ENCODE assay signal across 24 cellular contexts in genomic region chr13:80096383-80096782, GRCh38.
"Had no signal": no experiment of that assay in that cellular context is flagged by ENCODE, and none has a peak within 500 bp of the region (broad histone marks: within the 10 kb centered on the region; RNA-seq: fewer than 3 reads in every experiment).

No MANE protein-coding gene starts in this region.

- H3K27ac ChIP-seq: SK-N-MC had no signal

- H3K27me3 ChIP-seq: MG63 had no signal

- H3K36me3 Mint-ChIP-seq: activated naive CD8-positive, alpha-beta T cell; T-cell had no signal

- H3K4me1 Mint-ChIP-seq: activated CD4-positive, alpha-beta memory T cell treated with anti-CD3 and anti-CD28 coated beads, Interleukin-2, amount 10 ng/mL, durations not matched to agents 7 days and 5 days; activated CD4-positive, alpha-beta T cell treated with anti-CD3 and anti-CD28 coated beads for 36 hours; activated T-helper 17 cell treated with anti-CD3 and anti-CD28 coated beads, Interleukin-2, amount 50 U/mL, for 72 hours; T-cell had no signal

- H3K4me3 Mint-ChIP-seq: activated CD4-positive, alpha-beta memory T cell treated with anti-CD3 and anti-CD28 coated beads, Interleukin-2, amount 10 ng/mL, durations not matched to agents 7 days and 5 days; activated CD4-positive, alpha-beta T cell treated with anti-CD3 and anti-CD28 coated beads for 36 hours; activated naive CD4-positive, alpha-beta T cell treated with anti-CD3 and anti-CD28 coated beads for 36 hours; activated naive CD8-positive, alpha-beta T cell; activated T-helper 17 cell treated with anti-CD3 and anti-CD28 coated beads, Interleukin-2, amount 50 U/mL, for 72 hours; T-cell had no signal

- H3K27ac Mint-ChIP-seq: activated CD4-positive, alpha-beta memory T cell treated with anti-CD3 and anti-CD28 coated beads, Interleukin-2, amount 10 ng/mL, durations not matched to agents 7 days and 5 days; activated CD4-positive, alpha-beta T cell treated with anti-CD3 and anti-CD28 coated beads for 36 hours; activated naive CD4-positive, alpha-beta T cell treated with anti-CD3 and anti-CD28 coated beads for 36 hours; activated naive CD8-positive, alpha-beta T cell; activated T-helper 17 cell treated with anti-CD3 and anti-CD28 coated beads, Interleukin-2, amount 50 U/mL, for 72 hours; T-cell had no signal

- H3K9me3 Mint-ChIP-seq: activated CD4-positive, alpha-beta memory T cell treated with anti-CD3 and anti-CD28 coated beads, Interleukin-2, amount 10 ng/mL, durations not matched to agents 7 days and 5 days; activated naive CD4-positive, alpha-beta T cell treated with anti-CD3 and anti-CD28 coated beads for 36 hours had no signal

- H3K27me3 Mint-ChIP-seq: activated CD4-positive, alpha-beta memory T cell treated with anti-CD3 and anti-CD28 coated beads, Interleukin-2, amount 10 ng/mL, durations not matched to agents 7 days and 5 days; activated CD4-positive, alpha-beta T cell treated with anti-CD3 and anti-CD28 coated beads for 36 hours; activated T-helper 17 cell treated with anti-CD3 and anti-CD28 coated beads, Interleukin-2, amount 50 U/mL, for 72 hours; T-cell had no signal

- H3K9me3 ChIP-seq: MG63 had no signal

- ATAC-seq: activated CD4-positive, alpha-beta T cell treated with anti-CD3 and anti-CD28 coated beads for 36 hours; activated T-helper 17 cell treated with anti-CD3 and anti-CD28 coated beads, Interleukin-2, amount 50 U/mL, for 72 hours; T-cell had no signal

- DNase-seq: activated CD4-positive, alpha-beta memory T cell treated with anti-CD3 and anti-CD28 coated beads, Interleukin-2, amount 10 ng/mL, durations not matched to agents 7 days and 5 days; activated CD4-positive, alpha-beta T cell treated with anti-CD3 and anti-CD28 coated beads for 36 hours; activated CD4-positive, alpha-beta T cell treated with anti-CD3 and anti-CD28 coated beads, Interleukin-2, amount 50 U/mL, for 1 hour; activated CD4-positive, CD25-positive, alpha-beta regulatory T cell; activated gamma-delta T cell; activated naive CD4-positive, alpha-beta T cell treated with anti-CD3 and anti-CD28 coated beads for 36 hours; activated T-cell treated with anti-CD3 and anti-CD28 coated beads for 4 hours; activated T-cell treated with anti-CD3 and anti-CD28 coated beads, Interleukin-2, amount 50 U/mL, for 48 hours; MG63; MV-4-11; NCI-H1092 treated with DMSO at 0.1 percent for 48 hours; NCI-H1417 treated with DMSO at 0.1 percent for 48 hours; NCI-H1694 treated with DMSO at 0.1 percent for 48 hours; NCI-H2029 treated with DMSO at 0.1 percent for 48 hours; NCI-H345; NCI-H510A; NCI-H526 treated with DMSO at 0.1 percent for 48 hours; NCI-H82; T-cell; T-helper 2 cell; T1000 had no signal
